In the genomic region with DNA sequence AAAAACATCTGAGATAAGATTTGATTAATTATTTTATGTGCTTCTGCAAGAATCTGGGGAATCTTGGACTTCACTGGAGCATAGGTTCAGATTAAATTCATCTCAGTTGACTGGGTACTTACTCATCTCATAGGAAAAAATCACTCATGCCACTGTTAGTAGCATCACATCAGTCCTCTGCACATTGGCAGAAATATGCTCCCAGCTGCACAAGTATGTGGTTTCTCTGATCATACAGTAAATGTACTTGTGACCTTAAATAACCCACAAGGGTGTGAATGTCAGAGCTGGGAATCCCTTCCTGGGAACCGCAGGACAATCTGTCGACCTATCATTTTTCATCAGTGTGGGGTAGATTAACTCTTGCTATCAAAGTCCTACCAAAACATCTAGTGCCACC, we compare ENCODE assay signal across 13 cellular contexts.
DNase-seq lines count a peak whose midpoint lies in the region; ATAC-seq and TF ChIP-seq lines count a peak whose summit lies in the region.
"Had no signal": no experiment of that assay in that cellular context is flagged by ENCODE, and none has a peak within 500 bp of the region (broad histone marks: within the 10 kb centered on the region; RNA-seq: fewer than 3 reads in every experiment).

No MANE protein-coding gene starts in this region.

- no peak overlapping the region for H3K9ac ChIP-seq in GM23248

- H4K20me1 ChIP-seq in GM23248 (ENCODE audit: insufficient read depth), result no peaks in the 10 kb centered on the region

- ATAC-seq in GM19395 (IDR thresholded peaks at IDR 0.05; ENCODE audit: unreplicated experiment) (no peak), HG02981 (IDR thresholded peaks at IDR 0.05; ENCODE audit: unreplicated experiment) (no peak)

- H3K9me3 ChIP-seq in GM23248 (ENCODE audit: low read depth) (no peaks in the 10 kb centered on the region), suprapubic skin (no peaks in the 10 kb centered on the region)
- H3K9me3 ChIP-seq: ascending aorta, Peyer's patch had no signal

- H3K36me3 ChIP-seq in GM23248 (ENCODE audit: low read depth) (no peaks in the 10 kb centered on the region), suprapubic skin (no peaks in the 10 kb centered on the region)
- H3K36me3 ChIP-seq: ascending aorta, Peyer's patch had no signal

- in situ Hi-C loops in GM23248 (cut with MboI), result no loop called here

- no peak overlapping the region for H2AFZ ChIP-seq in GM23248

- TF ChIP-seq CTCF in AG09309 (IDR thresholded peaks at IDR 0.05; ENCODE audit: control insufficient read depth, insufficient read depth, low read depth, low read length, missing control alignments), result no peak
- TF ChIP-seq CTCF in fibroblast of the aortic adventitia (IDR thresholded peaks at IDR 0.05; ENCODE audit: insufficient read depth, low read length), result no peak
- TF ChIP-seq CTCF in suprapubic skin (IDR thresholded peaks at IDR 0.05), result no peak

- DNase-seq in AG09309 (ENCODE audit: low read depth) (peak; percentile 25), GM23248 (peak; percentile 86), SW480 (ENCODE audit: low spot score) (peak; percentile 84), fibroblast of the aortic adventitia (ENCODE audit: low read depth) (peak; percentile 43), suprapubic skin (ENCODE audit: low spot score in 2 of 2) (no peak), RPMI8226 (no peak)
- DNase-seq: activated B cell treated with CpG ODN at 0.5 μM for 24 hours, NCI-H2029 treated with DMSO at 0.1 percent for 48 hours, Peyer's patch had no signal

- H3K4me3 ChIP-seq in AG09309 (ENCODE audit: control insufficient read depth, low read depth, low read length) (no peak overlapping the region), GM23248 (no peak overlapping the region), fibroblast of the aortic adventitia (ENCODE audit: low read depth, low read length) (no peak overlapping the region), suprapubic skin (no peak overlapping the region)
- H3K4me3 ChIP-seq: ascending aorta, Peyer's patch had no signal

- peak overlapping the region; percentile 44 for H3K4me2 ChIP-seq in GM23248 (ENCODE audit: unreplicated experiment)

- H3K4me1 ChIP-seq in GM23248 (ENCODE audit: insufficient read depth) (peaks cover 26% of the 10 kb centered on the region), suprapubic skin (no peaks in the 10 kb centered on the region)
- H3K4me1 ChIP-seq: ascending aorta, Peyer's patch had no signal

- TF ChIP-seq POLR2A in suprapubic skin (IDR thresholded peaks at IDR 0.05), result no peak

- H3F3A ChIP-seq in GM23248 (ENCODE audit: insufficient read depth), result peaks cover 33% of the 10 kb centered on the region

- no peaks in the 10 kb centered on the region for H3K79me2 ChIP-seq in GM23248 (ENCODE audit: insufficient read depth)

- 0 to 2% methylated on average over 2 of the region's 2 CpGs for WGBS in GM23248 (ENCODE audit: low coverage in 1 of 2, low lambda C conversion rate in 2 of 2, missing lambda C conversion rate in 2 of 2), 2 experiments
- WGBS in suprapubic skin, result 19% methylated on average over 2 of the region's 2 CpGs

- H3K27ac ChIP-seq in GM23248 (peak overlapping the region; percentile 22; the same call in 1 of the 2 replicates), suprapubic skin (no peak overlapping the region)
- H3K27ac ChIP-seq: ascending aorta, epithelial cell of prostate, Peyer's patch had no signal

- no peak for TF ChIP-seq EP300 in suprapubic skin (IDR thresholded peaks at IDR 0.05)

- H3K27me3 ChIP-seq in GM23248 (replicated peaks; ENCODE audit: insufficient read depth) (no peaks in the 10 kb centered on the region), suprapubic skin (no peaks in the 10 kb centered on the region)
- H3K27me3 ChIP-seq: ascending aorta, Peyer's patch had no signal

- no peaks in the 10 kb centered on the region for H3K9me2 ChIP-seq in GM23248 (ENCODE audit: insufficient read depth)

Comparison
In these comparisons a context has a peak if more than half of its experiments do, and no peak if none do; other contexts are left out.
1. DNase-seq: peak in AG09309 (single experiment), GM23248 (single experiment), SW480 (single experiment) and fibroblast of the aortic adventitia (single experiment); none in suprapubic skin (0 of 2) and RPMI8226 (single experiment).